8 cellular contexts compared by ENCODE assay signal in genomic region chr1:28736450-28737244, GRCh38. TPM values are rescaled to one million over a fixed set of nuclear protein-coding genes. Genes with fewer than 3 reads are reported as not detected.
A peak's percentile ranks its signal among the peaks of the same experiment; 100 is the strongest.
DNase-seq lines count a peak whose midpoint lies in the region; ATAC-seq, FAIRE-seq and TF ChIP-seq lines count a peak whose summit lies in the region.

TSS of gene YTHDF2 (plus strand) at chr1:28736940. CDS start at chr1:28737121, 181 bp downstream.

- peaks cover 64% of the 10 kb centered on the region for H3K4me1 Mint-ChIP-seq in nephron progenitor cell
- peaks cover 37% of the 10 kb centered on the region for H3K4me1 Mint-ChIP-seq in stimulated activated naive CD8-positive, alpha-beta T cell treated with anti-CD3 and anti-CD28 coated beads, Interleukin-15, amount 100 ng/mL, for 72 hours

- H3K36me3 ChIP-seq in Loucy (ENCODE audit: insufficient read depth, low read length) = peaks cover 27% of the 10 kb centered on the region; the same call in 1 of the 2 replicates

- peak within 1 kb of the TSS; percentile 79 for H3K4me2 ChIP-seq in Loucy (ENCODE audit: low read depth, low read length, poor library complexity, severe bottlenecking)

- no peak for FAIRE-seq in H54 (lab: Jason Lieb, UNC)

- H3K9ac ChIP-seq in Loucy (ENCODE audit: low read depth, low read length, poor library complexity, severe bottlenecking) = peak within 1 kb of the TSS; percentile 99

- peaks cover 2% of the 10 kb centered on the region for H3K27me3 Mint-ChIP-seq in nephron progenitor cell (ENCODE audit: low read depth, poor library complexity)
- H3K27me3 Mint-ChIP-seq in stimulated activated naive CD8-positive, alpha-beta T cell treated with anti-CD3 and anti-CD28 coated beads, Interleukin-15, amount 100 ng/mL, for 72 hours = no peaks in the 10 kb centered on the region

- H3K36me3 Mint-ChIP-seq in nephron progenitor cell (ENCODE audit: low read depth) = peaks cover 36% of the 10 kb centered on the region

- TF ChIP-seq POLR2A in H54 (IDR thresholded peaks at IDR 0.05; ENCODE audit: low read depth, low read length) (no peak; the same call in 1 of the 2 replicates), Raji (IDR thresholded peaks at IDR 0.05; ENCODE audit: insufficient read depth, low read depth, low read length) (peak; percentile 78)

- peaks cover 44% of the 10 kb centered on the region for H4K20me1 ChIP-seq in Loucy (ENCODE audit: insufficient read depth, low read length, poor library complexity, severe bottlenecking)

- no peaks in the 10 kb centered on the region for H3K9me2 ChIP-seq in Loucy (replicated peaks; ENCODE audit: low read depth, low read length)

- ATAC-seq in stimulated activated naive CD8-positive, alpha-beta T cell treated with anti-CD3 and anti-CD28 coated beads, Interleukin-15, amount 100 ng/mL, for 72 hours = peak; percentile 97

- DNase-seq in ELR (ENCODE audit: low read depth) (peak; percentile 96), H54 (ENCODE audit: insufficient read length, low spot score) (peak; percentile 65), fibroblast of the aortic adventitia (ENCODE audit: low read depth) (peak; percentile 94), nephron progenitor cell (peak; percentile 99)
- peak; percentile 97 for DNase-seq in activated effector memory CD4-positive, alpha-beta T cell treated with Interleukin-2 at 50 U/mL for 16 hours
- peak; percentile 98 for DNase-seq in stimulated activated naive CD8-positive, alpha-beta T cell treated with anti-CD3 and anti-CD28 coated beads, Interleukin-15, amount 100 ng/mL, for 72 hours

- H2AFZ ChIP-seq in Loucy (ENCODE audit: low read length) = peak within 1 kb of the TSS; percentile 82

- peak within 1 kb of the TSS; percentile 97 for H3K4me3 Mint-ChIP-seq in nephron progenitor cell
- peak within 1 kb of the TSS; percentile 96 to 99 for H3K4me3 Mint-ChIP-seq in stimulated activated naive CD8-positive, alpha-beta T cell treated with anti-CD3 and anti-CD28 coated beads, Interleukin-15, amount 100 ng/mL, for 72 hours

- H3K27ac Mint-ChIP-seq in nephron progenitor cell = peak within 1 kb of the TSS; percentile 99
- H3K27ac Mint-ChIP-seq in stimulated activated naive CD8-positive, alpha-beta T cell treated with anti-CD3 and anti-CD28 coated beads, Interleukin-15, amount 100 ng/mL, for 72 hours = peak within 1 kb of the TSS; percentile 98 to 100

- H3K4me1 ChIP-seq in Loucy (ENCODE audit: insufficient read depth, low read length, poor library complexity, severe bottlenecking) = peaks cover 33% of the 10 kb centered on the region

- peaks cover 9% of the 10 kb centered on the region for H3K27me3 ChIP-seq in Loucy (ENCODE audit: insufficient read depth, low read length, poor library complexity, severe bottlenecking)

- peaks cover 11% of the 10 kb centered on the region for H3K9me3 Mint-ChIP-seq in nephron progenitor cell
- H3K9me3 Mint-ChIP-seq in stimulated activated naive CD8-positive, alpha-beta T cell treated with anti-CD3 and anti-CD28 coated beads, Interleukin-15, amount 100 ng/mL, for 72 hours = no peaks in the 10 kb centered on the region

- no peaks in the 10 kb centered on the region for H3K9me3 ChIP-seq in Loucy (ENCODE audit: insufficient read depth, low read depth, low read length)

- TF ChIP-seq CTCF in Loucy (conservative IDR thresholded peaks at IDR 0.05; ENCODE audit: low read length) = peak; percentile 81
- peak; percentile 88 for TF ChIP-seq CTCF in fibroblast of the aortic adventitia (IDR thresholded peaks at IDR 0.05; ENCODE audit: insufficient read depth, low read length)
- peak; percentile 85 for TF ChIP-seq CTCF in nephron progenitor cell (IDR thresholded peaks at IDR 0.05)

- H3F3A ChIP-seq in Loucy (ENCODE audit: low read depth) = no peaks in the 10 kb centered on the region

- H3K79me2 ChIP-seq in Loucy (ENCODE audit: insufficient read depth, low read length) = peaks cover 49% of the 10 kb centered on the region

- H3K4me3 ChIP-seq in Loucy (ENCODE audit: low read length, poor library complexity, severe bottlenecking) (peak within 1 kb of the TSS; percentile 89), fibroblast of the aortic adventitia (ENCODE audit: low read depth, low read length) (peak within 1 kb of the TSS; percentile 84)

RNA-seq across cellular contexts. Expression of gene YTHDF2, which starts in this region (rescaled TPM):
- total RNA-seq in fibroblast of the aortic adventitia (ENCODE audit: low replicate concordance) = 36.9 and 64.2 TPM in 2 replicates

Comparison
In these comparisons a context has a peak if more than half of its experiments do, and no peak if none do; other contexts are left out.
1. Peak in every context shown above with its lines: DNase-seq, ATAC-seq and H3K4me3 ChIP-seq.